14 cellular contexts compared by ENCODE assay signal in the genomic region with DNA sequence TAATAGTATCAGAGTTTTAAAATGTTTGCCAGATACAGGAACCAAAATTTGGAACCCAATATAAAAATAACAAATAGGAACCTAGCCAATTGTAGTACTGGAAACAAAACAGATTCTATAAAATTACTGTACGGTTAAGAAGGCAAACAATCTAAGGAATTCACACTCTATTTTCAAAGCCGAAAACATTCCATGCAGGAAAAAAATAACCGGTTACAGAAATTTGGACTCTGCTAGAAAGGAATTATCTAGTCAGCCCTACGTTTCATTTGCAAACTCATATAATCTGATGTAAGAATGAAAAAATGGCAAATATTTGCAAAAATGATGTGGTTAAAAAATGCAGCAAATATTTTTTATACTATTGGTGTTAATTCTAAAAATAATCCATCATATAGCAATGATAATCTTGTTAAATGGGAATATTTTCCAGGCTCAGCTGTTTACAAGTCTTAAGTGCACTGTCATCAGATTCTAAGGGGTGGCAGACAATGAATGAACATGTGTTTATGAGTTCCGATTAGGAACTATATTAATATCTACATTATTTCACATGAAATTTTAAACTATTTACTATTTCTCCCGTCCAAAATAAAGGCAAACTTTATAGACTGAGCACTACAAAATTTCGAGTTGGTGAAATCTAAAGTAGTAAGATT.
"Had no signal": no experiment of that assay in that cellular context is flagged by ENCODE, and none has a peak within 500 bp of the region (broad histone marks: within the 10 kb centered on the region; RNA-seq: fewer than 3 reads in every experiment).

No MANE protein-coding gene starts in this region.

- H3K4me1 ChIP-seq: psoas muscle had no signal

- ATAC-seq: left cardiac atrium; mucosa of descending colon; natural killer cell; psoas muscle; stimulated activated naive CD8-positive, alpha-beta T cell treated with anti-CD3 and anti-CD28 coated beads, Interleukin-15, amount 100 ng/mL, for 72 hours; WTC11 had no signal

- DNase-seq: activated CD4-positive, alpha-beta T cell treated with anti-CD3 and anti-CD28 coated beads, Interleukin-2, amount 10 ng/mL, durations not matched to agents 24 days and 14 days; activated naive CD4-positive, alpha-beta T cell treated with anti-CD3 and anti-CD28 coated beads for 36 hours; caudate nucleus; cortex of kidney; effector memory CD4-positive, alpha-beta T cell; foreskin fibroblast; left cardiac atrium; mammary epithelial cell; mucosa of descending colon; natural killer cell; psoas muscle; stimulated activated CD4-positive, alpha-beta T cell treated with anti-CD3 and anti-CD28 coated beads, Interleukin-4, amount 100 ng/mL, for 1 hour; stimulated activated naive CD8-positive, alpha-beta T cell treated with anti-CD3 and anti-CD28 coated beads, Interleukin-15, amount 100 ng/mL, for 72 hours had no signal

- H3K27ac ChIP-seq: psoas muscle had no signal

- H3K4me3 ChIP-seq: mucosa of descending colon, psoas muscle had no signal

- H3K9me3 ChIP-seq: mucosa of descending colon, psoas muscle had no signal
